17 cellular contexts compared by ENCODE assay signal in the genomic region with DNA sequence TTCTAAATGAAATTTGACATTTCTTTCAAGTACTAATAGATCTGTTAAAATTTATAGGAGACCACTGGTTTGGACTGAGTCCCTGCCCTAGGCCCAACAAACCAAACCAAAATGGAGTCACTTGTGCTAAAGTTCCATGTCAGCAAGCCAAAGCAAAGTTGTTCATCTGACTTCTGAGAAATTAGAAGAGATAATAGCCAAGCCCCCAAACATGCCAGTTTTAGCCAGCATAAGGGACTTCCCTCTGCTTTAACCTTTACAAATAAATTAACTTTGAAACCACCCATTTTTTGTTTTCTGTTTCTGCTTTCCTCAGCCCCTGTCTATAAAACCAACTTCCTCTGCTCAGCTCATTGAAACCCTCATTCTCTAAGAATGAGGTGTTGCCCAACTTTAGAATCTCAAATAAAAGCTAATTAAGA. TPM values are rescaled to one million over a fixed set of nuclear protein-coding genes. Genes with fewer than 3 reads are reported as not detected.
DNase-seq lines count a peak whose midpoint lies in the region; ATAC-seq and TF ChIP-seq lines count a peak whose summit lies in the region.
"Had no signal": no experiment of that assay in that cellular context is flagged by ENCODE, and none has a peak within 500 bp of the region (broad histone marks: within the 10 kb centered on the region; RNA-seq: fewer than 3 reads in every experiment).

No MANE protein-coding gene starts in this region.

- no peaks in the 10 kb centered on the region; the same call in 1 of the 2 replicates for H3K36me3 ChIP-seq in KMS-11 (ENCODE audit: insufficient read depth)
- H3K36me3 ChIP-seq: gastrocnemius medialis had no signal

- H3K4me1 ChIP-seq in KMS-11 (ENCODE audit: low read depth, poor library complexity, severe bottlenecking) = peaks cover 43% of the 10 kb centered on the region
- H3K4me1 ChIP-seq: gastrocnemius medialis had no signal

- H3K27ac Mint-ChIP-seq in activated naive CD4-positive, alpha-beta T cell treated with anti-CD3 and anti-CD28 coated beads, Interleukin-2, amount 10 ng/mL, durations not matched to agents 7 days and 5 days = peak overlapping the region; percentile 80
- peak overlapping the region; percentile 75 for H3K27ac Mint-ChIP-seq in activated T-helper 17 cell treated with anti-CD3 and anti-CD28 coated beads, Interleukin-2, amount 50 U/mL, for 72 hours
- H3K27ac Mint-ChIP-seq in stimulated activated naive CD8-positive, alpha-beta T cell treated with anti-CD3 and anti-CD28 coated beads, Interleukin-15, amount 100 ng/mL, for 72 hours = peak overlapping the region; percentile 87 to 90
- H3K27ac Mint-ChIP-seq: endodermal cell had no signal

- no peaks in the 10 kb centered on the region for H4K20me1 ChIP-seq in KMS-11 (ENCODE audit: insufficient read depth)

- TF ChIP-seq CTCF in KMS-11 (conservative IDR thresholded peaks at IDR 0.05; ENCODE audit: low read depth, low read length) = no peak

- CTCF ChIA-PET in activated naive CD4-positive, alpha-beta T cell treated with anti-CD3 and anti-CD28 coated beads, Interleukin-2, amount 10 ng/mL, durations not matched to agents 7 days and 5 days (lab: Charles Lee) = interaction anchor here (0.6 kb wide), 1 partner anchor 20 kb away, joined by 3 read pairs; no protein-coding TSS in a partner anchor

- H3K4me1 Mint-ChIP-seq in activated naive CD4-positive, alpha-beta T cell treated with anti-CD3 and anti-CD28 coated beads, Interleukin-2, amount 10 ng/mL, durations not matched to agents 7 days and 5 days = peaks cover 69% of the 10 kb centered on the region
- peaks cover 42% of the 10 kb centered on the region for H3K4me1 Mint-ChIP-seq in activated T-helper 17 cell treated with anti-CD3 and anti-CD28 coated beads, Interleukin-2, amount 50 U/mL, for 72 hours
- peaks cover 83% of the 10 kb centered on the region for H3K4me1 Mint-ChIP-seq in stimulated activated naive CD8-positive, alpha-beta T cell treated with anti-CD3 and anti-CD28 coated beads, Interleukin-15, amount 100 ng/mL, for 72 hours

- ATAC-seq in activated T-helper 17 cell treated with anti-CD3 and anti-CD28 coated beads, Interleukin-2, amount 50 U/mL, for 72 hours (replicated peaks) = peak; percentile 16
- peak; percentile 69 for ATAC-seq in stimulated activated naive CD8-positive, alpha-beta T cell treated with anti-CD3 and anti-CD28 coated beads, Interleukin-15, amount 100 ng/mL, for 72 hours
- ATAC-seq in GM19328 (IDR thresholded peaks at IDR 0.05; ENCODE audit: unreplicated experiment) = no peak
- ATAC-seq: gastrocnemius medialis, HCT116, mucosa of descending colon, Panc1 had no signal

- peaks cover 2% of the 10 kb centered on the region for H3K9me3 Mint-ChIP-seq in activated naive CD4-positive, alpha-beta T cell treated with anti-CD3 and anti-CD28 coated beads, Interleukin-2, amount 10 ng/mL, durations not matched to agents 7 days and 5 days
- no peaks in the 10 kb centered on the region for H3K9me3 Mint-ChIP-seq in activated T-helper 17 cell treated with anti-CD3 and anti-CD28 coated beads, Interleukin-2, amount 50 U/mL, for 72 hours
- peaks cover 0 to 4% of the 10 kb centered on the region in 2 donors for H3K9me3 Mint-ChIP-seq in stimulated activated naive CD8-positive, alpha-beta T cell treated with anti-CD3 and anti-CD28 coated beads, Interleukin-15, amount 100 ng/mL, for 72 hours

- H3K79me2 ChIP-seq in KMS-11 (ENCODE audit: insufficient read depth, low read depth) = peaks cover 29% of the 10 kb centered on the region; the same call in 1 of the 2 replicates

- H3K9ac ChIP-seq in KMS-11 = no peak overlapping the region

- H3K4me2 ChIP-seq in KMS-11 = 0 out of 2 replicates have a peak overlapping the region, but pooled peaks have one; percentile 2

- H3K4me3 Mint-ChIP-seq in activated naive CD4-positive, alpha-beta T cell treated with anti-CD3 and anti-CD28 coated beads, Interleukin-2, amount 10 ng/mL, durations not matched to agents 7 days and 5 days = no peak overlapping the region
- peak overlapping the region; percentile 63 for H3K4me3 Mint-ChIP-seq in activated T-helper 17 cell treated with anti-CD3 and anti-CD28 coated beads, Interleukin-2, amount 50 U/mL, for 72 hours
- H3K4me3 Mint-ChIP-seq in stimulated activated naive CD8-positive, alpha-beta T cell treated with anti-CD3 and anti-CD28 coated beads, Interleukin-15, amount 100 ng/mL, for 72 hours = peak overlapping the region; percentile 22 to 72
- H3K4me3 Mint-ChIP-seq: endodermal cell had no signal

- no peak for DNase-seq in activated naive CD4-positive, alpha-beta T cell treated with anti-CD3 and anti-CD28 coated beads, Interleukin-2, amount 10 ng/mL, durations not matched to agents 7 days and 5 days
- no peak for DNase-seq in activated naive CD4-positive, alpha-beta T cell (lab: John Stamatoyannopoulos, UW)
- peak in 1 of 2 donors; percentile 20 for DNase-seq in stimulated activated naive CD8-positive, alpha-beta T cell treated with anti-CD3 and anti-CD28 coated beads, Interleukin-15, amount 100 ng/mL, for 72 hours
- DNase-seq in activated gamma-delta T cell treated with Interleukin-2 at 50 U/mL for 16 hours = no peak
- DNase-seq in AG08395 (ENCODE audit: low spot score) = no peak
- DNase-seq: DMS79 treated with DMSO at 0.1 percent for 48 hours, endodermal cell, gastrocnemius medialis, mucosa of descending colon, NCI-H1048, NCI-H226, T1000 had no signal

- H3K4me3 ChIP-seq in KMS-11 (IDR thresholded peaks at IDR 0.05; ENCODE audit: insufficient read depth, low read depth, low read length) = no peak overlapping the region
- H3K4me3 ChIP-seq: gastrocnemius medialis, mucosa of descending colon had no signal

- H3K27me3 Mint-ChIP-seq in activated naive CD4-positive, alpha-beta T cell treated with anti-CD3 and anti-CD28 coated beads, Interleukin-2, amount 10 ng/mL, durations not matched to agents 7 days and 5 days = no peaks in the 10 kb centered on the region
- no peaks in the 10 kb centered on the region for H3K27me3 Mint-ChIP-seq in activated T-helper 17 cell treated with anti-CD3 and anti-CD28 coated beads, Interleukin-2, amount 50 U/mL, for 72 hours
- no peaks in the 10 kb centered on the region for H3K27me3 Mint-ChIP-seq in stimulated activated naive CD8-positive, alpha-beta T cell treated with anti-CD3 and anti-CD28 coated beads, Interleukin-15, amount 100 ng/mL, for 72 hours

- H3K27ac ChIP-seq in KMS-11 = no peak overlapping the region
- H3K27ac ChIP-seq: gastrocnemius medialis had no signal

- peaks cover 55% of the 10 kb centered on the region for H3K36me3 Mint-ChIP-seq in activated naive CD4-positive, alpha-beta T cell treated with anti-CD3 and anti-CD28 coated beads, Interleukin-2, amount 10 ng/mL, durations not matched to agents 7 days and 5 days
- H3K36me3 Mint-ChIP-seq in activated T-helper 17 cell treated with anti-CD3 and anti-CD28 coated beads, Interleukin-2, amount 50 U/mL, for 72 hours (ENCODE audit: low read depth) = peaks cover 47% of the 10 kb centered on the region

- no peaks in the 10 kb centered on the region for H3K27me3 ChIP-seq in KMS-11 (ENCODE audit: insufficient read depth, low read depth)
- H3K27me3 ChIP-seq: gastrocnemius medialis had no signal

- no peak overlapping the region for H2AFZ ChIP-seq in KMS-11 (ENCODE audit: low read depth)

RNA-seq across cellular contexts. Expression of gene CDR2, which starts 18.9 kb away (rescaled TPM):
- 10 to 100 TPM; 26.3 to 41.0 TPM for total RNA-seq in activated T-helper 17 cell treated with anti-CD3 and anti-CD28 coated beads, Interleukin-2, amount 50 U/mL, for 72 hours

RNA-seq across cellular contexts. Expression of gene POLR3E, which starts 58.3 kb away (rescaled TPM):
- 10 to 100 TPM; 48.9 to 76.2 TPM for total RNA-seq in activated T-helper 17 cell treated with anti-CD3 and anti-CD28 coated beads, Interleukin-2, amount 50 U/mL, for 72 hours
